8 cellular contexts compared by ENCODE assay signal in the genomic region with DNA sequence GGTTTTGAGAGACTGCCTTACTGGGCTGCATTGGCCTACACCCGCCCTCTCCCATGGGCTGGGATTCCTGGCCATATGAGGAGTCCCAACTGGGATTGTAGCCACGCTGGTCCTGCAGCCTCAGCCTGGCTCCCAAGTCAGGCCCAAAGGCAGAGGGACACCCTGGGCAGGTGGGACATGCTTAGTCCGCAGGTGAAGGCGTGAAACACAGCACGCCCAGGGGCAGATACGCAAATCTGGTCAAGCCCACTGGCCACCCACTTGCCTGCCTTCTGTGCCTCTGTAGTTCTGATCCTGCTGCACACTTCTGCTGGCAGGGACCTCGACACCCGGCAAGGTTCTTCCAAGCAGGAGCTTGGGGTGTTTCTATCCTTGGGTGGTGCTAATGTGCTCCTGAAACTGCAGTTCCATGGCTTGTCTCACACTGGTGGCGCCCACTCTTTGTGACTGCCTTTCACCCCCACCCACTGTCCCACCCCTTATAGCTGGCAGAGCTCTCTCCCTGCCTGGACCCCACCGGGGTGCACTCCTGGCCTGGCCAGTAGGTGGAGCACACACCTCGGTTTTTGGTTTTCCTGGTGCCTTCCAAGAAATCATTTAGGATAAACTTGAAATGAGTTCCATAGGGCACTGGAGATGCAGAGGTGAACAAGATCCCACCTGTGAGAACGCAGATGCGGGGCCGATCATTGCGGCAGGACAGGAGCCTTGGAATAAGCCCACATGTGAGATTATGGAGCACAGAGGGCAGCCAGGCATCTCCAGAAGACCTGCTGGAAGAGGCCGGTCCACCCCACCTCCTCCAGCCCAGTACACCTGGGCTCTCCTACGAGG. TPM values are rescaled to one million over a fixed set of nuclear protein-coding genes. Genes with fewer than 3 reads are reported as not detected.
DNase-seq lines count a peak whose midpoint lies in the region; ATAC-seq, FAIRE-seq and TF ChIP-seq lines count a peak whose summit lies in the region.

No MANE protein-coding gene starts in this region.

- TF ChIP-seq CTCF in esophagus squamous epithelium (IDR thresholded peaks at IDR 0.05) (peak; percentile 21 to 61 (median 42)), neutrophil (IDR thresholded peaks at IDR 0.05) (peak; percentile 63)

- no peaks in the 10 kb centered on the region for H3K9me3 ChIP-seq in esophagus squamous epithelium
- H3K9me3 ChIP-seq in neutrophil = peaks cover 17% of the 10 kb centered on the region

- no peaks in the 10 kb centered on the region for H3K9me3 Mint-ChIP-seq in activated CD4-positive, alpha-beta T cell treated with anti-CD3 and anti-CD28 coated beads, Interleukin-2, amount 10 ng/mL, durations not matched to agents 7 days and 5 days

- H3K27ac Mint-ChIP-seq in activated CD4-positive, alpha-beta T cell treated with anti-CD3 and anti-CD28 coated beads, Interleukin-2, amount 10 ng/mL, durations not matched to agents 7 days and 5 days = no peak overlapping the region

- H3K4me3 ChIP-seq in esophagus squamous epithelium = no peak overlapping the region
- H3K4me3 ChIP-seq in neutrophil (ENCODE audit: low read depth in 1 of 2, low read length in 1 of 2) = no peak overlapping the region

- H3K27me3 ChIP-seq in esophagus squamous epithelium (no peaks in the 10 kb centered on the region), neutrophil (no peaks in the 10 kb centered on the region)

- 63 to 79% methylated on average over 6 to 11 of the region's 17 CpGs for WGBS in esophagus squamous epithelium, 2 donors

- TF ChIP-seq POLR2A in esophagus squamous epithelium (IDR thresholded peaks at IDR 0.05) = no peak

- peaks cover 26% of the 10 kb centered on the region for H3K36me3 Mint-ChIP-seq in activated CD4-positive, alpha-beta T cell treated with anti-CD3 and anti-CD28 coated beads, Interleukin-2, amount 10 ng/mL, durations not matched to agents 7 days and 5 days (ENCODE audit: low read depth)

- H3K4me1 Mint-ChIP-seq in activated CD4-positive, alpha-beta T cell treated with anti-CD3 and anti-CD28 coated beads, Interleukin-2, amount 10 ng/mL, durations not matched to agents 7 days and 5 days = peaks cover 9% of the 10 kb centered on the region

- no peaks in the 10 kb centered on the region for H3K4me1 ChIP-seq in esophagus squamous epithelium
- no peaks in the 10 kb centered on the region for H3K4me1 ChIP-seq in neutrophil (ENCODE audit: control insufficient read depth in 1 of 2, insufficient read depth in 1 of 2, low read depth in 1 of 2, low read length in 1 of 2)

- peak; percentile 60 for FAIRE-seq in GM18507 (lab: Jason Lieb, UNC)

- DNase-seq in AG20443 (ENCODE audit: low spot score) (peak; percentile 89), GM18507 (ENCODE audit: extremely low spot score, insufficient read length, low read depth) (no peak), HuH-7 (ENCODE audit: low spot score) (peak; percentile 76), esophagus squamous epithelium (lab: John Stamatoyannopoulos, UW) (no peak), SW480 (ENCODE audit: low spot score) (no peak)
- peak; percentile 39 for DNase-seq in activated CD4-positive, alpha-beta T cell treated with anti-CD3 and anti-CD28 coated beads, Interleukin-2, amount 10 ng/mL, durations not matched to agents 7 days and 5 days

- H3K27ac ChIP-seq in esophagus squamous epithelium (no peak overlapping the region), neutrophil (peak overlapping the region; percentile 38)

- POLR2A ChIA-PET in activated CD4-positive, alpha-beta T cell treated with anti-CD3 and anti-CD28 coated beads, Interleukin-2, amount 10 ng/mL, durations not matched to agents 7 days and 5 days (lab: Charles Lee) = no interaction called here

- H3K36me3 ChIP-seq in esophagus squamous epithelium = peaks cover 16 to 98% (median 17%) of the 10 kb centered on the region in 3 donors
- peaks cover 100% of the 10 kb centered on the region for H3K36me3 ChIP-seq in neutrophil

- intact Hi-C loops in esophagus squamous epithelium (cut with DNase I) = loop anchor here (5.0 kb wide), 1 partner anchor 74 kb away; no protein-coding TSS in a partner anchor

- no peak for ATAC-seq in HG02763 (IDR thresholded peaks at IDR 0.05; ENCODE audit: unreplicated experiment)

- CTCF ChIA-PET in activated CD4-positive, alpha-beta T cell treated with anti-CD3 and anti-CD28 coated beads, Interleukin-2, amount 10 ng/mL, durations not matched to agents 7 days and 5 days (lab: Charles Lee) = interaction anchor here (0.5 to 2.2 kb wide), 7 partner anchors 17 to 156 kb away, joined by 3 to 10 read pairs (median 3); no protein-coding TSS in a partner anchor

- H3K27me3 Mint-ChIP-seq in activated CD4-positive, alpha-beta T cell treated with anti-CD3 and anti-CD28 coated beads, Interleukin-2, amount 10 ng/mL, durations not matched to agents 7 days and 5 days = no peaks in the 10 kb centered on the region

- no peak overlapping the region for H3K4me3 Mint-ChIP-seq in activated CD4-positive, alpha-beta T cell treated with anti-CD3 and anti-CD28 coated beads, Interleukin-2, amount 10 ng/mL, durations not matched to agents 7 days and 5 days

RNA-seq across cellular contexts. Expression of a gene that starts 47.9 kb away (rescaled TPM):
- total RNA-seq in activated CD4-positive, alpha-beta T cell treated with anti-CD3 and anti-CD28 coated beads, Interleukin-2, amount 10 ng/mL, durations not matched to agents 7 days and 5 days = 100 to 1,000 TPM; 328 to 345 TPM
- total RNA-seq in esophagus squamous epithelium = 10 to 100 TPM; 14.3 to 50.8 (median 26.1) TPM

Comparison
In these comparisons a context has a peak if more than half of its experiments do, and no peak if none do; other contexts are left out.
1. DNase-seq: peak in AG20443 (single experiment), HuH-7 (single experiment) and activated CD4-positive, alpha-beta T cell treated with anti-CD3 and anti-CD28 coated beads, Interleukin-2, amount 10 ng/mL, durations not matched to agents 7 days and 5 days (single experiment); none in GM18507 (single experiment), esophagus squamous epithelium (single experiment) and SW480 (single experiment).
2. RNA of a gene that starts 47.9 kb away (total RNA-seq): 328 to 345 TPM in activated CD4-positive, alpha-beta T cell treated with anti-CD3 and anti-CD28 coated beads, Interleukin-2, amount 10 ng/mL, durations not matched to agents 7 days and 5 days; 14.3 to 50.8 TPM in esophagus squamous epithelium; every median in the first group is over 4 times any median in the second.